Comparison of ENCODE assay signal across 8 cellular contexts in the genomic region with DNA sequence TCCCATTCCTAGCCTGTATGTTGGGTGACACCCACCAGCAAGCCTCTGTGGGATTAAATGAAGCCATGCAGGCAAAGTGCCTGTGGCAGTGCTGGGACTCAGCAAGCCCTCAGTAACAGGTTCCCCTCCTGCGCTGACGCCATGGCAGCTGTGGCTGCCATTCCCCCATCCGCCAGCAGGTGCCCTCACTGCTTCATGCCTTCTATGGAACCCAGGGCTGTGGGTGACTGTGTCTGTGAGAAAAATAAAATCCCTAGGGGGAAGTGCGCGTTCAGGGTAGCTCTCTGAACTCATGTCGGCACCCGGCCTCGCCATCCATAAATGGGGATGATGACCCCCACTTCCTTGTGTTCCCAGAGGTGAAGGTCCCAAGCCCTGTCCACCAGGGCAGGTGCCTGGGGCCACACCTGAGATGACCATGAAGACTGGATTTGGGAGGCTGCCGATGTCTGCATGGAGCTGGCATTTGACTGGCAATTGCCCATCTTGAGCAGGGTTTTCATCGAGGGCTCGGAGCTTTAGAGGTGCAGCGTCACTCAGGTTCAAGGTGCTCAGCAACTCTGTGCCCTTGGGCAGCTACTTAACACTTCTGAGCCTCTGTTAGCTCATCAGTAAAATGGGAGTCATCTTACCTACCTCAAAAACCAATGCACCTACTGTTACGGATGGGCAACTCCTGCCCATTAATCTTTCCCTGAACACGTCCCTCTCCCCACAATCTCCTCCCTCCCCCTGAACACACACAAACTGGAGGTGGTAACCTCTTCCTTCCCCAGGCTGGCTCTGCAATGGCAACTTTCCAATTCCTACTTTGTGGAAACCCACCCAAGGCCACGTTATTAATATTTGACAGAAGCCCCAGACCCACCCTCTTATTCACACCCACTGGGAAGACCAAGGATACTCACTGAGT. TPM values are rescaled to one million over a fixed set of nuclear protein-coding genes. Genes with fewer than 3 reads are reported as not detected.
DNase-seq lines count a peak whose midpoint lies in the region; ATAC-seq and TF ChIP-seq lines count a peak whose summit lies in the region.

No MANE protein-coding gene starts in this region.

- peak; percentile 75 for ATAC-seq in GM21447 (IDR thresholded peaks at IDR 0.05; ENCODE audit: unreplicated experiment)

- H3K9me3 Mint-ChIP-seq in neural crest cell: no peaks in the 10 kb centered on the region

- no peak overlapping the region for H3K4me3 Mint-ChIP-seq in neural crest cell

- peaks cover 21% of the 10 kb centered on the region for H3K4me1 Mint-ChIP-seq in neural crest cell

- intact Hi-C loops in esophagus squamous epithelium (cut with DNase I): loop anchor here (5.0 kb wide), 2 partner anchors 55 to 95 kb away; no protein-coding TSS in a partner anchor

- WGBS in esophagus squamous epithelium, 2 donors: 7 to 20% methylated on average over 10 to 11 of the region's 15 CpGs

- TF ChIP-seq POLR2A in esophagus squamous epithelium (IDR thresholded peaks at IDR 0.05): no peak

- H3K9me3 ChIP-seq in esophagus squamous epithelium: no peaks in the 10 kb centered on the region

- peak overlapping the region; percentile 67 to 91 (median 88) for H3K27ac ChIP-seq in esophagus squamous epithelium

- no peaks in the 10 kb centered on the region for H3K36me3 Mint-ChIP-seq in neural crest cell (ENCODE audit: low read depth)

- peak overlapping the region in 2 of 4 donors; percentile 3 to 9 for H3K4me3 ChIP-seq in esophagus squamous epithelium

- no peaks in the 10 kb centered on the region for H3K36me3 ChIP-seq in esophagus squamous epithelium

- H3K27me3 ChIP-seq in esophagus squamous epithelium: peaks cover 0 to 63% (median 4%) of the 10 kb centered on the region in 4 donors

- H3K27me3 Mint-ChIP-seq in neural crest cell (ENCODE audit: low read depth): peaks cover 80% of the 10 kb centered on the region

- peak; percentile 71 to 98 (median 95) for TF ChIP-seq CTCF in esophagus squamous epithelium (IDR thresholded peaks at IDR 0.05)
- peak; percentile 88 for TF ChIP-seq CTCF in neural crest cell (conservative IDR thresholded peaks at IDR 0.05)

- peak; percentile 77 for DNase-seq in DMS53 treated with DMSO at 0.1 percent for 48 hours (lab: John Stamatoyannopoulos, UW; ENCODE audit: unreplicated experiment)
- DNase-seq in HT-29 (ENCODE audit: low spot score): peak; percentile 87
- peak; percentile 85 for DNase-seq in OCI-M1 (lab: John Stamatoyannopoulos, UW)
- peak; percentile 83 for DNase-seq in activated T-cell treated with anti-CD3 and anti-CD28 coated beads for 48 hours (ENCODE audit: low read depth)
- DNase-seq in esophagus squamous epithelium (lab: John Stamatoyannopoulos, UW): no peak
- peak; percentile 86 for DNase-seq in neural crest cell (ENCODE audit: low read depth, low spot score)
- DNase-seq in superior temporal gyrus (ENCODE audit: extremely low spot score): peak; percentile 96

- peaks cover 20 to 100% (median 46%) of the 10 kb centered on the region in 3 donors for H3K4me1 ChIP-seq in esophagus squamous epithelium

- H3K27ac Mint-ChIP-seq in neural crest cell (ENCODE audit: unreplicated experiment): no peak overlapping the region

RNA-seq across cellular contexts. Expression of gene MAL, which starts 2.9 kb away (rescaled TPM):
- total RNA-seq in HT-29 (2014; rRNA removed; shearing (Covaris generic)): not detected in 2 replicates
- 1,000 to 10,000 TPM in 1 of 4 donors, 100 to 1,000 TPM in 3; 469 to 1,903 (median 516) TPM for total RNA-seq in esophagus squamous epithelium
- 0.48 and 0.65 TPM in 2 replicates for total RNA-seq in neural crest cell

Comparison
In these comparisons a context has a peak if more than half of its experiments do, and no peak if none do; other contexts are left out.
1. RNA of gene MAL, which starts 2.9 kb away (total RNA-seq): 469 to 1,903 TPM in esophagus squamous epithelium; 0.48 to 0.65 TPM in neural crest cell and not detected in HT-29; every median in the first group is over 100 times any median in the second.